Comparison of ENCODE assay signal across 1 cellular context in the genomic region with DNA sequence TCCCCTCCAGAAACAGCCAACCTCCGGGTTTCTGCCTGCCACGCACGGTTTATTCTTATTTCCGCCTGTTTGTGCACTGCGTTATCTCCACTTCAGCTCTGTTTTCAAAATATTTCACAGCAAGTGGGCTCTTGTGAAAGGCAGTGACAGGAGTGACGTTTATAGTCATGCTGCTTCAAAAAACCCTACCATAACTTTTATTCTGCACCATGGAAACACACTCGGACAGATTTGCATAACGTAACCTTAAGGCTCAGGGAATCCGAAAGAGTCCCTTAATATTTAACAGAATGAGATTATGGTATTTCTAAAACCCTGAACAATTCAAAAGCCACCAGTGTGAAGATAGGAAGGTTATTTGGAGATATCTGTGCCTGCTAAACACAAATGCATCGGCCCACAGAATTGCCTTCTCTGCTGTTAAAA.
TF ChIP-seq lines count a peak whose summit lies in the region.

No MANE protein-coding gene starts in this region.

TF ChIP-seq in SK-N-SH, 30 proteins besides CTCF, POLR2A, EP300 and RAD21 (continued from another document):
- TF ChIP-seq, protein P1, sequence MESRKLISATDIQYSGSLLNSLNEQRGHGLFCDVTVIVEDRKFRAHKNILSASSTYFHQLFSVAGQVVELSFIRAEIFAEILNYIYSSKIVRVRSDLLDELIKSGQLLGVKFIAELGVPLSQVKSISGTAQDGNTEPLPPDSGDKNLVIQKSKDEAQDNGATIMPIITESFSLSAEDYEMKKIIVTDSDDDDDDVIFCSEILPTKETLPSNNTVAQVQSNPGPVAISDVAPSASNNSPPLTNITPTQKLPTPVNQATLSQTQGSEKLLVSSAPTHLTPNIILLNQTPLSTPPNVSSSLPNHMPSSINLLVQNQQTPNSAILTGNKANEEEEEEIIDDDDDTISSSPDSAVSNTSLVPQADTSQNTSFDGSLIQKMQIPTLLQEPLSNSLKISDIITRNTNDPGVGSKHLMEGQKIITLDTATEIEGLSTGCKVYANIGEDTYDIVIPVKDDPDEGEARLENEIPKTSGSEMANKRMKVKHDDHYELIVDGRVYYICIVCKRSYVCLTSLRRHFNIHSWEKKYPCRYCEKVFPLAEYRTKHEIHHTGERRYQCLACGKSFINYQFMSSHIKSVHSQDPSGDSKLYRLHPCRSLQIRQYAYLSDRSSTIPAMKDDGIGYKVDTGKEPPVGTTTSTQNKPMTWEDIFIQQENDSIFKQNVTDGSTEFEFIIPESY (IDR thresholded peaks at IDR 0.05; ENCODE audit: borderline replicate concordance, low read depth) = no peak
- TF ChIP-seq POLR2AphosphoS5 (IDR thresholded peaks at IDR 0.05; ENCODE audit: low read depth, low read length) (no peak), GATA2 (CRISPR knock-in tag; IDR thresholded peaks at IDR 0.05) (no peak)
- TF ChIP-seq, protein P2, sequence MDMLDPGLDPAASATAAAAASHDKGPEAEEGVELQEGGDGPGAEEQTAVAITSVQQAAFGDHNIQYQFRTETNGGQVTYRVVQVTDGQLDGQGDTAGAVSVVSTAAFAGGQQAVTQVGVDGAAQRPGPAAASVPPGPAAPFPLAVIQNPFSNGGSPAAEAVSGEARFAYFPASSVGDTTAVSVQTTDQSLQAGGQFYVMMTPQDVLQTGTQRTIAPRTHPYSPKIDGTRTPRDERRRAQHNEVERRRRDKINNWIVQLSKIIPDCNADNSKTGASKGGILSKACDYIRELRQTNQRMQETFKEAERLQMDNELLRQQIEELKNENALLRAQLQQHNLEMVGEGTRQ (IDR thresholded peaks at IDR 0.05; ENCODE audit: borderline replicate concordance, low read depth, low read length) = no peak
TF ChIP-seq in SK-N-SH: peak in this region for 0.
